1 cellular context compared by ENCODE assay signal in genomic region chr3:15108082-15108545, GRCh38.
TF ChIP-seq lines count a peak whose summit lies in the region.

No MANE protein-coding gene starts in this region.

TF ChIP-seq in GM12878, 131 proteins besides CTCF, POLR2A, EP300 and RAD21:
- TF ChIP-seq RELA (IDR thresholded peaks at IDR 0.05; ENCODE audit: borderline replicate concordance, partially characterized antibody) (no peak), SMC3 (IDR thresholded peaks at IDR 0.05; ENCODE audit: borderline replicate concordance, low read length) (peak; percentile 80), RAD51 (IDR thresholded peaks at IDR 0.05) (no peak), POU2F2 (IDR thresholded peaks at IDR 0.05; ENCODE audit: borderline replicate concordance, low read depth, low read length) (no peak), SREBF1 (IDR thresholded peaks at IDR 0.05; ENCODE audit: low read length) (no peak), USF2 (IDR thresholded peaks at IDR 0.05; ENCODE audit: borderline replicate concordance, low read depth, low read length) (no peak), NRF1 (conservative IDR thresholded peaks at IDR 0.05; ENCODE audit: low read depth, low read length) (no peak), ATF2 (IDR thresholded peaks at IDR 0.05; ENCODE audit: low read length) (no peak), YY1 (IDR thresholded peaks at IDR 0.05; ENCODE audit: low read depth, low read length) (0 out of 2 replicates have a peak, but pooled peaks have one; percentile 35), IRF4 (IDR thresholded peaks at IDR 0.05; ENCODE audit: low read depth, low read length) (peak; percentile 10; the same call in 1 of the 2 replicates), NR2F1 (conservative IDR thresholded peaks at IDR 0.05) (0 out of 2 replicates have a peak, but pooled peaks have one; percentile 26)
TF ChIP-seq in GM12878: peak in this region for 4.
